In genomic region chr15:39051931-39052705, GRCh38 we compare ENCODE assay signal across 29 cellular contexts.
"Had no signal": no experiment of that assay in that cellular context is flagged by ENCODE, and none has a peak within 500 bp of the region (broad histone marks: within the 10 kb centered on the region; RNA-seq: fewer than 3 reads in every experiment).

No MANE protein-coding gene starts in this region.

- DNase-seq: activated B cell treated with CpG ODN at 0.5 μM for 24 hours; activated CD4-positive, alpha-beta T cell treated with anti-CD3 and anti-CD28 coated beads for 36 hours; activated CD8-positive, alpha-beta memory T cell treated with anti-CD3 and anti-CD28 coated beads, Interleukin-2, amount 10 ng/mL, durations not matched to agents 7 days and 5 days; activated CD8-positive, alpha-beta T cell treated with anti-CD3 and anti-CD28 coated beads, Interleukin-2, amount 10 ng/mL, durations not matched to agents 7 days and 5 days; activated naive CD8-positive, alpha-beta T cell treated with anti-CD3 and anti-CD28 coated beads, Interleukin-2, amount 50 U/mL, for 24 hours; activated T-cell treated with anti-CD3 and anti-CD28 coated beads, Interleukin-2, amount 50 U/mL, for 48 hours; effector memory CD8-positive, alpha-beta T cell; head of caudate nucleus; hippocampal formation; mesenchymal stem cell; naive thymus-derived CD8-positive, alpha-beta T cell; nucleus accumbens; stimulated activated CD4-positive, alpha-beta T cell treated with anti-CD3 and anti-CD28 coated beads, Interleukin-1b, Interleukin-23, amount 100 ng/mL, for 48 hours; stimulated activated naive CD4-positive, alpha-beta T cell; tibial artery; upper lobe of right lung had no signal

- H3K4me1 Mint-ChIP-seq: activated B cell treated with CpG ODN at 0.5 μM for 24 hours; activated CD4-positive, alpha-beta T cell treated with anti-CD3 and anti-CD28 coated beads for 36 hours; activated CD8-positive, alpha-beta memory T cell treated with anti-CD3 and anti-CD28 coated beads, Interleukin-2, amount 10 ng/mL, durations not matched to agents 7 days and 5 days; activated naive CD4-positive, alpha-beta T cell treated with anti-CD3 and anti-CD28 coated beads, Interleukin-2, amount 50 U/mL, for 24 hours; activated naive CD8-positive, alpha-beta T cell treated with anti-CD3 and anti-CD28 coated beads, Interleukin-2, amount 50 U/mL, for 24 hours; central memory CD8-positive, alpha-beta T cell; naive thymus-derived CD8-positive, alpha-beta T cell had no signal

- H3K9ac ChIP-seq: parathyroid adenoma had no signal

- H3K4me1 ChIP-seq: gastroesophageal sphincter, parathyroid adenoma, right atrium auricular region, suprapubic skin, tibial artery, upper lobe of right lung had no signal

- H3K36me3 ChIP-seq: gastroesophageal sphincter, right atrium auricular region, suprapubic skin, tibial artery, upper lobe of right lung had no signal

- H3K27ac Mint-ChIP-seq: activated B cell treated with CpG ODN at 0.5 μM for 24 hours; activated CD4-positive, alpha-beta T cell treated with anti-CD3 and anti-CD28 coated beads for 36 hours; activated CD8-positive, alpha-beta memory T cell treated with anti-CD3 and anti-CD28 coated beads, Interleukin-2, amount 10 ng/mL, durations not matched to agents 7 days and 5 days; activated CD8-positive, alpha-beta T cell treated with anti-CD3 and anti-CD28 coated beads, Interleukin-2, amount 10 ng/mL, durations not matched to agents 7 days and 5 days; activated naive CD4-positive, alpha-beta T cell treated with anti-CD3 and anti-CD28 coated beads, Interleukin-2, amount 50 U/mL, for 24 hours; activated naive CD8-positive, alpha-beta T cell treated with anti-CD3 and anti-CD28 coated beads, Interleukin-2, amount 50 U/mL, for 24 hours; activated T-helper 2 cell treated with anti-CD3 and anti-CD28 coated beads, Interferon-gamma antibody, Interleukin-2, Interleukin-4, amounts not matched to agents 10 μg/mL and 5 μg/mL and 100 μg/mL, durations not matched to agents 14 hours and 24 hours and 36 hours; effector memory CD8-positive, alpha-beta T cell; naive thymus-derived CD8-positive, alpha-beta T cell had no signal

- FAIRE-seq: bronchial epithelial cell, endothelial cell of umbilical vein, keratinocyte had no signal

- H3K27me3 ChIP-seq: gastroesophageal sphincter, right atrium auricular region, suprapubic skin, tibial artery, upper lobe of right lung had no signal

- H3K4me3 ChIP-seq: coronary artery, gastroesophageal sphincter, right atrium auricular region, smooth muscle cell, suprapubic skin, tibial artery, upper lobe of right lung had no signal

- H3K36me3 Mint-ChIP-seq: activated CD8-positive, alpha-beta memory T cell treated with anti-CD3 and anti-CD28 coated beads, Interleukin-2, amount 10 ng/mL, durations not matched to agents 7 days and 5 days; activated naive CD4-positive, alpha-beta T cell treated with anti-CD3 and anti-CD28 coated beads, Interleukin-2, amount 50 U/mL, for 24 hours had no signal

- H3K4me3 Mint-ChIP-seq: activated B cell treated with CpG ODN at 0.5 μM for 24 hours; activated CD4-positive, alpha-beta T cell treated with anti-CD3 and anti-CD28 coated beads for 36 hours; activated CD8-positive, alpha-beta memory T cell treated with anti-CD3 and anti-CD28 coated beads, Interleukin-2, amount 10 ng/mL, durations not matched to agents 7 days and 5 days; activated CD8-positive, alpha-beta T cell treated with anti-CD3 and anti-CD28 coated beads, Interleukin-2, amount 10 ng/mL, durations not matched to agents 7 days and 5 days; activated naive CD4-positive, alpha-beta T cell treated with anti-CD3 and anti-CD28 coated beads, Interleukin-2, amount 50 U/mL, for 24 hours; activated naive CD8-positive, alpha-beta T cell treated with anti-CD3 and anti-CD28 coated beads, Interleukin-2, amount 50 U/mL, for 24 hours; central memory CD8-positive, alpha-beta T cell; effector memory CD8-positive, alpha-beta T cell; naive thymus-derived CD8-positive, alpha-beta T cell; neural crest cell had no signal

- H3K27ac ChIP-seq: coronary artery, gastroesophageal sphincter, parathyroid adenoma, right atrium auricular region, suprapubic skin, tibial artery, upper lobe of right lung had no signal

- H3K79me2 ChIP-seq: parathyroid adenoma had no signal

- H2AFZ ChIP-seq: parathyroid adenoma had no signal

- H3K4me2 ChIP-seq: smooth muscle cell had no signal

- H3K9me3 Mint-ChIP-seq: neural crest cell had no signal

- H3K27me3 Mint-ChIP-seq: activated B cell treated with CpG ODN at 0.5 μM for 24 hours; central memory CD8-positive, alpha-beta T cell had no signal

- H3K9me3 ChIP-seq: upper lobe of right lung had no signal

- ATAC-seq: activated CD4-positive, alpha-beta T cell treated with anti-CD3 and anti-CD28 coated beads for 36 hours; activated CD8-positive, alpha-beta memory T cell treated with anti-CD3 and anti-CD28 coated beads, Interleukin-2, amount 10 ng/mL, durations not matched to agents 7 days and 5 days; activated CD8-positive, alpha-beta T cell treated with anti-CD3 and anti-CD28 coated beads, Interleukin-2, amount 10 ng/mL, durations not matched to agents 7 days and 5 days; activated naive CD8-positive, alpha-beta T cell treated with anti-CD3 and anti-CD28 coated beads, Interleukin-2, amount 50 U/mL, for 24 hours; effector memory CD8-positive, alpha-beta T cell; gastroesophageal sphincter; naive thymus-derived CD8-positive, alpha-beta T cell; upper lobe of right lung had no signal
